14 cellular contexts compared by ENCODE assay signal in genomic region chr2:84038866-84039265, GRCh38.
"Had no signal": no experiment of that assay in that cellular context is flagged by ENCODE, and none has a peak within 500 bp of the region (broad histone marks: within the 10 kb centered on the region; RNA-seq: fewer than 3 reads in every experiment).

No MANE protein-coding gene starts in this region.

- DNase-seq: activated CD4-positive, alpha-beta T cell treated with anti-CD3 and anti-CD28 coated beads for 4 hours; activated CD8-positive, alpha-beta T cell treated with anti-CD3 and anti-CD28 coated beads for 36 hours; activated naive CD4-positive, alpha-beta T cell treated with anti-CD3 and anti-CD28 coated beads for 36 hours; caudate nucleus; cortex of kidney; effector CD8-positive, alpha-beta T cell; ovary; stimulated activated CD4-positive, alpha-beta T cell treated with anti-CD3 and anti-CD28 coated beads, Interleukin-15, amount 100 ng/mL, for 24 hours; stimulated activated CD4-positive, alpha-beta T cell treated with anti-CD3 and anti-CD28 coated beads, Interleukin-4, amount 100 ng/mL, for 24 hours; stimulated activated naive CD8-positive, alpha-beta T cell treated with anti-CD3 and anti-CD28 coated beads, Interleukin-15, amount 100 ng/mL, for 72 hours had no signal

- H3K4me3 Mint-ChIP-seq: activated CD8-positive, alpha-beta T cell treated with anti-CD3 and anti-CD28 coated beads for 36 hours; activated naive CD4-positive, alpha-beta T cell treated with anti-CD3 and anti-CD28 coated beads for 36 hours; activated T-helper 17 cell treated with anti-CD3 and anti-CD28 coated beads, Interleukin-2, amount 50 U/mL, for 72 hours; neural crest cell; stimulated activated naive CD8-positive, alpha-beta T cell treated with anti-CD3 and anti-CD28 coated beads, Interleukin-15, amount 100 ng/mL, for 72 hours; T-helper 2 cell treated with Interferon-gamma antibody and Interleukin-4, amounts not matched to agents 5 μg/mL and 100 μg/mL, for 36 hours had no signal

- H3K9me3 ChIP-seq: ovary, thoracic aorta had no signal

- H3K36me3 ChIP-seq: ovary, thoracic aorta had no signal

- H3K4me3 ChIP-seq: ovary, thoracic aorta had no signal

- H3K27ac Mint-ChIP-seq: activated CD8-positive, alpha-beta T cell treated with anti-CD3 and anti-CD28 coated beads for 36 hours; activated naive CD4-positive, alpha-beta T cell treated with anti-CD3 and anti-CD28 coated beads for 36 hours; activated T-helper 17 cell treated with anti-CD3 and anti-CD28 coated beads, Interleukin-2, amount 50 U/mL, for 72 hours; stimulated activated naive CD8-positive, alpha-beta T cell treated with anti-CD3 and anti-CD28 coated beads, Interleukin-15, amount 100 ng/mL, for 72 hours; T-helper 2 cell treated with Interferon-gamma antibody and Interleukin-4, amounts not matched to agents 5 μg/mL and 100 μg/mL, for 36 hours had no signal

- H3K4me1 Mint-ChIP-seq: neural crest cell; stimulated activated naive CD8-positive, alpha-beta T cell treated with anti-CD3 and anti-CD28 coated beads, Interleukin-15, amount 100 ng/mL, for 72 hours had no signal

- H3K27ac ChIP-seq: ovary, thoracic aorta had no signal

- H3K27me3 Mint-ChIP-seq: activated CD8-positive, alpha-beta T cell treated with anti-CD3 and anti-CD28 coated beads for 36 hours had no signal

- H3K9me3 Mint-ChIP-seq: activated CD8-positive, alpha-beta T cell treated with anti-CD3 and anti-CD28 coated beads for 36 hours; activated naive CD4-positive, alpha-beta T cell treated with anti-CD3 and anti-CD28 coated beads for 36 hours; activated T-helper 17 cell treated with anti-CD3 and anti-CD28 coated beads, Interleukin-2, amount 50 U/mL, for 72 hours; neural crest cell; stimulated activated naive CD8-positive, alpha-beta T cell treated with anti-CD3 and anti-CD28 coated beads, Interleukin-15, amount 100 ng/mL, for 72 hours; T-helper 2 cell treated with Interferon-gamma antibody and Interleukin-4, amounts not matched to agents 5 μg/mL and 100 μg/mL, for 36 hours had no signal

- H3K27me3 ChIP-seq: ovary had no signal
